In the genomic region with DNA sequence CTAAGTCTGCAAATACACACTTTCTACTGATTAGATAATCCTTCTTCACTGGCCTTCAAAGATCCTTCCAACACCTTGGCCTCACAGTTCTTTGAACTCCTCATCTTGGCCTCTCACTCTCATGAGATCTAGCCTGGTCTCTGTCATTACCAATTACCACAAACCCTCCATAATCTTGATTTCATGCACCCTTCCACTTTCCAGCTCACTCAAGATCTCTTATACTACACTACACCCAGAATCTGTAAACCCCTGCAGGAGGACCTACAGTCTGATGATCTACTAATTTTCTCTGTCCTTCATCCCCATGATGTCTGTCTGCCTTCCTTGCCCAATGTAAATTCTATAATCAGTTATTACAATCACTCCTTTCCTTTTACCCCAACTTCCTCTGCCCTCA, we compare ENCODE assay signal across 18 cellular contexts.
DNase-seq lines count a peak whose midpoint lies in the region; ATAC-seq and TF ChIP-seq lines count a peak whose summit lies in the region.
"Had no signal": no experiment of that assay in that cellular context is flagged by ENCODE, and none has a peak within 500 bp of the region (broad histone marks: within the 10 kb centered on the region; RNA-seq: fewer than 3 reads in every experiment).

No MANE protein-coding gene starts in this region.

- H3K4me2 ChIP-seq in hepatocyte: no peak overlapping the region

- CTCF ChIA-PET in activated CD4-positive, alpha-beta T cell treated with anti-CD3 and anti-CD28 coated beads for 36 hours (lab: Charles Lee): interaction anchor here (0.6 to 1.7 kb wide), 3 partner anchors 12 to 100 kb away, joined by 3 to 5 read pairs (median 3); no protein-coding TSS in a partner anchor

- no peaks in the 10 kb centered on the region for H3K9me3 ChIP-seq in hepatocyte (ENCODE audit: low read depth)
- no peaks in the 10 kb centered on the region for H3K9me3 ChIP-seq in lower lobe of right lung
- H3K9me3 ChIP-seq: Peyer's patch, SJCRH30 had no signal

- H2AFZ ChIP-seq in hepatocyte: no peak overlapping the region

- H3K4me1 ChIP-seq in hepatocyte (ENCODE audit: insufficient read depth) (no peaks in the 10 kb centered on the region), lower lobe of right lung (no peaks in the 10 kb centered on the region)
- H3K4me1 ChIP-seq: SJCRH30 had no signal

- H3K27ac ChIP-seq in 22Rv1 (peak overlapping the region; percentile 29), hepatocyte (peak overlapping the region; percentile 80), lower lobe of right lung (no peak overlapping the region)
- H3K27ac ChIP-seq: C4-2B, SJCRH30 had no signal

- H3K27ac Mint-ChIP-seq in activated CD4-positive, alpha-beta T cell treated with anti-CD3 and anti-CD28 coated beads for 36 hours: no peak overlapping the region
- no peak overlapping the region for H3K27ac Mint-ChIP-seq in activated CD4-positive, alpha-beta T cell treated with anti-CD3 and anti-CD28 coated beads, Interleukin-2, amount 10 ng/mL, durations not matched to agents 24 days and 14 days
- no peak overlapping the region for H3K27ac Mint-ChIP-seq in stimulated activated effector memory CD8-positive, alpha-beta T cell treated with anti-CD3 and anti-CD28 coated beads, Interleukin-12 subunit alpha, Interleukin-12 subunit beta, amount 100 ng/mL, for 72 hours

- H3K4me3 ChIP-seq in hepatocyte: no peak overlapping the region
- no peak overlapping the region for H3K4me3 ChIP-seq in lower lobe of right lung
- H3K4me3 ChIP-seq: Peyer's patch, SJCRH30 had no signal

- H3K27me3 ChIP-seq in hepatocyte (no peaks in the 10 kb centered on the region), lower lobe of right lung (ENCODE audit: low read depth) (no peaks in the 10 kb centered on the region)
- H3K27me3 ChIP-seq: Peyer's patch, SJCRH30 had no signal

- intact Hi-C loops in activated CD4-positive, alpha-beta T cell treated with anti-CD3 and anti-CD28 coated beads for 36 hours (cut with DNase I, micrococcal nuclease): no loop called here
- intact Hi-C loops in activated CD4-positive, alpha-beta T cell treated with anti-CD3 and anti-CD28 coated beads, Interleukin-2, amount 10 ng/mL, durations not matched to agents 24 days and 14 days (cut with micrococcal nuclease): no loop called here
- intact Hi-C loops in lower lobe of right lung (cut with DNase I): no loop called here

- H3K79me2 ChIP-seq in hepatocyte: peaks cover 63% of the 10 kb centered on the region

- no peaks in the 10 kb centered on the region for H3K9me2 ChIP-seq in hepatocyte (replicated peaks; ENCODE audit: insufficient read depth)

- POLR2A ChIA-PET in activated CD4-positive, alpha-beta T cell treated with anti-CD3 and anti-CD28 coated beads for 36 hours (lab: Charles Lee): interaction anchor here (1.1 kb wide), 1 partner anchor 30 kb away, joined by 4 read pairs; no protein-coding TSS in a partner anchor

- H3K4me1 Mint-ChIP-seq in activated CD4-positive, alpha-beta T cell treated with anti-CD3 and anti-CD28 coated beads for 36 hours: peaks cover 36% of the 10 kb centered on the region
- H3K4me1 Mint-ChIP-seq in activated CD4-positive, alpha-beta T cell treated with anti-CD3 and anti-CD28 coated beads, Interleukin-2, amount 10 ng/mL, durations not matched to agents 24 days and 14 days: peaks cover 24% of the 10 kb centered on the region
- peaks cover 26% of the 10 kb centered on the region for H3K4me1 Mint-ChIP-seq in stimulated activated effector memory CD8-positive, alpha-beta T cell treated with anti-CD3 and anti-CD28 coated beads, Interleukin-12 subunit alpha, Interleukin-12 subunit beta, amount 100 ng/mL, for 72 hours

- no peak for DNase-seq in activated CD4-positive, alpha-beta T cell treated with anti-CD3 and anti-CD28 coated beads for 36 hours
- DNase-seq in activated CD4-positive, alpha-beta T cell treated with anti-CD3 and anti-CD28 coated beads, Interleukin-2, amount 10 ng/mL, durations not matched to agents 24 days and 14 days: no peak
- DNase-seq in hepatocyte (ENCODE audit: low spot score): no peak
- DNase-seq in stimulated activated effector memory CD8-positive, alpha-beta T cell treated with anti-CD3 and anti-CD28 coated beads, Interleukin-12 subunit alpha, Interleukin-12 subunit beta, amount 100 ng/mL, for 72 hours (ENCODE audit: low spot score in 2 of 2): no peak
- DNase-seq in lower lobe of right lung: no peak
- no peak for DNase-seq in EL
- DNase-seq: GDM1, Kasumi-1, NCI-H1417, NCI-H1694 treated with DMSO at 0.1 percent for 48 hours, NCI-H2081 treated with DMSO at 0.1 percent for 48 hours, NCI-H2171 treated with DMSO at 0.1 percent for 48 hours, NCI-H446, NCI-H526, Peyer's patch, SJCRH30 had no signal

- no peaks in the 10 kb centered on the region for H4K20me1 ChIP-seq in hepatocyte (ENCODE audit: insufficient read depth, poor library complexity, severe bottlenecking)

- TF ChIP-seq CTCF in 22Rv1 (IDR thresholded peaks at IDR 0.05) (no peak), hepatocyte (IDR thresholded peaks at IDR 0.05; ENCODE audit: poor library complexity) (no peak), lower lobe of right lung (IDR thresholded peaks at IDR 0.05) (no peak)

- no peak overlapping the region for H3K4me3 Mint-ChIP-seq in activated CD4-positive, alpha-beta T cell treated with anti-CD3 and anti-CD28 coated beads for 36 hours
- H3K4me3 Mint-ChIP-seq in activated CD4-positive, alpha-beta T cell treated with anti-CD3 and anti-CD28 coated beads, Interleukin-2, amount 10 ng/mL, durations not matched to agents 24 days and 14 days: no peak overlapping the region
- H3K4me3 Mint-ChIP-seq in stimulated activated effector memory CD8-positive, alpha-beta T cell treated with anti-CD3 and anti-CD28 coated beads, Interleukin-12 subunit alpha, Interleukin-12 subunit beta, amount 100 ng/mL, for 72 hours: no peak overlapping the region

- peaks cover 19% of the 10 kb centered on the region for H3K36me3 Mint-ChIP-seq in activated CD4-positive, alpha-beta T cell treated with anti-CD3 and anti-CD28 coated beads for 36 hours (ENCODE audit: low read depth)
- H3K36me3 Mint-ChIP-seq in activated CD4-positive, alpha-beta T cell treated with anti-CD3 and anti-CD28 coated beads, Interleukin-2, amount 10 ng/mL, durations not matched to agents 24 days and 14 days (ENCODE audit: low read depth): peaks cover 33% of the 10 kb centered on the region
- peaks cover 26% of the 10 kb centered on the region for H3K36me3 Mint-ChIP-seq in stimulated activated effector memory CD8-positive, alpha-beta T cell treated with anti-CD3 and anti-CD28 coated beads, Interleukin-12 subunit alpha, Interleukin-12 subunit beta, amount 100 ng/mL, for 72 hours

- H3K27me3 Mint-ChIP-seq in activated CD4-positive, alpha-beta T cell treated with anti-CD3 and anti-CD28 coated beads for 36 hours: no peaks in the 10 kb centered on the region
- no peaks in the 10 kb centered on the region for H3K27me3 Mint-ChIP-seq in activated CD4-positive, alpha-beta T cell treated with anti-CD3 and anti-CD28 coated beads, Interleukin-2, amount 10 ng/mL, durations not matched to agents 24 days and 14 days

- peak; percentile 49 for ATAC-seq in activated CD4-positive, alpha-beta T cell treated with anti-CD3 and anti-CD28 coated beads for 36 hours
- ATAC-seq in stimulated activated effector memory CD8-positive, alpha-beta T cell treated with anti-CD3 and anti-CD28 coated beads, Interleukin-12 subunit alpha, Interleukin-12 subunit beta, amount 100 ng/mL, for 72 hours: peak; percentile 69
- no peak for ATAC-seq in lower lobe of right lung

- H3K9me3 Mint-ChIP-seq in activated CD4-positive, alpha-beta T cell treated with anti-CD3 and anti-CD28 coated beads for 36 hours (ENCODE audit: low read depth): no peaks in the 10 kb centered on the region
- H3K9me3 Mint-ChIP-seq in activated CD4-positive, alpha-beta T cell treated with anti-CD3 and anti-CD28 coated beads, Interleukin-2, amount 10 ng/mL, durations not matched to agents 24 days and 14 days: peaks cover 4% of the 10 kb centered on the region
- no peaks in the 10 kb centered on the region for H3K9me3 Mint-ChIP-seq in stimulated activated effector memory CD8-positive, alpha-beta T cell treated with anti-CD3 and anti-CD28 coated beads, Interleukin-12 subunit alpha, Interleukin-12 subunit beta, amount 100 ng/mL, for 72 hours

- H3K36me3 ChIP-seq in hepatocyte (replicated peaks; ENCODE audit: insufficient read depth, low read depth) (no peaks in the 10 kb centered on the region), lower lobe of right lung (peaks cover 4% of the 10 kb centered on the region)
- H3K36me3 ChIP-seq: SJCRH30 had no signal

Comparison
In these comparisons a context has a peak if more than half of its experiments do, and no peak if none do; other contexts are left out.
1. ATAC-seq: peak in activated CD4-positive, alpha-beta T cell treated with anti-CD3 and anti-CD28 coated beads for 36 hours (single experiment) and stimulated activated effector memory CD8-positive, alpha-beta T cell treated with anti-CD3 and anti-CD28 coated beads, Interleukin-12 subunit alpha, Interleukin-12 subunit beta, amount 100 ng/mL, for 72 hours (single experiment); none in lower lobe of right lung (0 of 2).